ENCODE assay signal across 16 cellular contexts in the genomic region with DNA sequence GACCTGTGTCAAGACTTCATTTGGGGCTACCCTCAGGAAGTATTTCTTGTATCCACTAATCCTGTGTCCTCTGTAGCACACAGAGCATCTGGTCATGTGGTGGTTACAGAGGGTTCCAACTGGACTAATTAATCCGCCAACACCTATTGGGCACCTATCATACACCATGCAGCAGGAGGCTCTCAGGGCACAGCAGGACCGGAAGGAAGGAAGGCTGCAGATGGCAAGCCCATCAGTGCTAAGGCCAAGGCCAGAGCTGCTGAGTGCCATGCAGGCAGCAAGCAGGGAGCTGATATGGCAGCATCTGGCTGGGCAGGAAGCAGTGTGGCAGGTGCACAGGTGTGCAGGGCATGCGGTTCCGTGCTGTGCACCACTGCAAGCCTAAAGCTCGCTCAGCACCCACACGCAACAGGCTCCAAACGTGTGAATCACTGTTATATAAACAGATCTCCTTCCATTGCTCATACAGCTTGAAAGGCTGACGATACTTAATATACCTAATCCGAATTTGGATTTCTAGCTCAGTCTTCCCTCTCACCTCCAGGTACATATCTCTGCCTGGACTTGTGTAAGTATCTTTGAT.
DNase-seq lines count a peak whose midpoint lies in the region; ATAC-seq, FAIRE-seq and TF ChIP-seq lines count a peak whose summit lies in the region.
"Had no signal": no experiment of that assay in that cellular context is flagged by ENCODE, and none has a peak within 500 bp of the region (broad histone marks: within the 10 kb centered on the region; RNA-seq: fewer than 3 reads in every experiment).

No MANE protein-coding gene starts in this region.

- TF ChIP-seq CTCF in heart left ventricle (IDR thresholded peaks at IDR 0.05) (no peak), Panc1 (IDR thresholded peaks at IDR 0.05) (no peak), keratinocyte (optimal IDR thresholded peaks at IDR 0.05 in 1 of 3, IDR thresholded peaks at IDR 0.05 in 1 of 3, conservative IDR thresholded peaks at IDR 0.05 in 1 of 3; ENCODE audit: extremely low read depth in 1 of 3, insufficient read depth in 2 of 3, low read length in 3 of 3) (no peak)

- H3K4me3 ChIP-seq in heart left ventricle (no peak overlapping the region), Panc1 (ENCODE audit: low read depth in 2 of 2, low read length in 2 of 2) (no peak overlapping the region), keratinocyte (ENCODE audit: control insufficient read depth in 2 of 3, extremely low read depth in 1 of 3, insufficient read depth in 2 of 3, low read depth in 1 of 3, low read length in 3 of 3) (peak overlapping the region in 1 of 3 experiments; percentile 8)
- H3K4me3 ChIP-seq: smooth muscle cell had no signal

- no peak overlapping the region for H2AFZ ChIP-seq in keratinocyte (ENCODE audit: control insufficient read depth, low read length)

- intact Hi-C loops in heart left ventricle (cut with DNase I): loop anchor here in 3 of 10 donors (1.0 to 5.0 kb wide), 3 partner anchors 9 to 218 kb away; no protein-coding TSS in a partner anchor
- intact Hi-C loops in left cardiac atrium (cut with DNase I): no loop called here
- intact Hi-C loops in Panc1 (cut with micrococcal nuclease; ENCODE audit: unreplicated experiment): no loop called here

- no peak for FAIRE-seq in keratinocyte (lab: Jason Lieb, UNC)
- FAIRE-seq: D721Med had no signal

- no peak for DNase-seq in heart left ventricle
- DNase-seq in left cardiac atrium: no peak
- peak; percentile 30 for DNase-seq in Panc1 (ENCODE audit: low read depth, low spot score)
- DNase-seq in keratinocyte (ENCODE audit: low read depth, low spot score): peak; percentile 77
- DNase-seq in activated T-cell treated with anti-CD3 and anti-CD28 coated beads, Interleukin-2, amount 50 U/mL, for 48 hours: no peak
- DNase-seq in SKM-1 treated with dmso at 0.1 percent for 144 hours (lab: John Stamatoyannopoulos, UW; ENCODE audit: unreplicated experiment): no peak
- DNase-seq: activated naive CD4-positive, alpha-beta T cell treated with anti-CD3 and anti-CD28 coated beads, Interleukin-2, amount 10 ng/mL, durations not matched to agents 7 days and 5 days; effector CD8-positive, alpha-beta T cell; Kasumi-1; NCI-H1930; WERI-Rb-1 had no signal

- peak overlapping the region in 6 of 12 donors; percentile 24 to 76 (median 54) for H3K27ac ChIP-seq in heart left ventricle
- H3K27ac ChIP-seq in Panc1 (ENCODE audit: low read length): no peak overlapping the region
- H3K27ac ChIP-seq in keratinocyte (ENCODE audit: control insufficient read depth, insufficient read depth, low read length): peak overlapping the region; percentile 64
- H3K27ac ChIP-seq: HL-60, WERI-Rb-1 had no signal

- peak overlapping the region; percentile 20 for H3K9ac ChIP-seq in keratinocyte (ENCODE audit: control insufficient read depth, extremely low read depth, insufficient read depth, low read length)

- H3K4me2 ChIP-seq in keratinocyte (ENCODE audit: control insufficient read depth, extremely low read depth, insufficient read depth, low read depth, low read length): peak overlapping the region; percentile 74
- H3K4me2 ChIP-seq: smooth muscle cell had no signal

- no peaks in the 10 kb centered on the region for H3K36me3 ChIP-seq in heart left ventricle
- no peaks in the 10 kb centered on the region for H3K36me3 ChIP-seq in Panc1 (ENCODE audit: control insufficient read depth, insufficient read depth, low read length)
- H3K36me3 ChIP-seq in keratinocyte (ENCODE audit: control insufficient read depth in 2 of 2, extremely low read depth in 1 of 2, insufficient read depth in 2 of 2, low read length in 2 of 2): no peaks in the 10 kb centered on the region
- H3K36me3 ChIP-seq: WERI-Rb-1 had no signal

- no peak for TF ChIP-seq POLR2A in heart left ventricle (IDR thresholded peaks at IDR 0.05)

- in situ Hi-C loops in Panc1 (cut with HindIII; ENCODE audit: low pct_unique_long_range_greater_than_20kb, low sequenced_read_pairs): no loop called here

- dilution Hi-C loops in keratinocyte (cut with MboI; ENCODE audit: extremely low pct_ligation_motif_present, low sequenced_read_pairs): no loop called here

- no TSS peak for BruUV-seq in Panc1 (replicated peaks; lab: Mats Ljungman, UMichigan)

- H3K4me1 ChIP-seq in heart left ventricle (peaks cover 0 to 27% (median 7%) of the 10 kb centered on the region in 12 donors), Panc1 (ENCODE audit: control insufficient read depth, insufficient read depth, low read length) (peaks cover 10% of the 10 kb centered on the region), keratinocyte (ENCODE audit: control insufficient read depth, extremely low read depth, insufficient read depth, low read length) (peaks cover 47% of the 10 kb centered on the region)

- WGBS in heart left ventricle, 4 donors: 81 to 87% (median 85%) methylated on average over 9 of the region's 9 CpGs

- H3K27me3 ChIP-seq in heart left ventricle (no peaks in the 10 kb centered on the region), Panc1 (ENCODE audit: control insufficient read depth, insufficient read depth, low read length) (no peaks in the 10 kb centered on the region), keratinocyte (ENCODE audit: control insufficient read depth, extremely low read depth, insufficient read depth, low read length) (no peaks in the 10 kb centered on the region)

- CTCF ChIA-PET in Panc1 (lab: Charles Lee): no interaction called here

- POLR2A ChIA-PET in Panc1 (lab: Charles Lee): no interaction called here

- H3K9me3 ChIP-seq in heart left ventricle (no peaks in the 10 kb centered on the region), Panc1 (ENCODE audit: control insufficient read depth, insufficient read depth, low read depth, low read length) (no peaks in the 10 kb centered on the region), keratinocyte (ENCODE audit: control insufficient read depth, low read depth, low read length) (no peaks in the 10 kb centered on the region)

- peaks cover 2% of the 10 kb centered on the region for H3K9me1 ChIP-seq in keratinocyte (ENCODE audit: control insufficient read depth, extremely low read depth, insufficient read depth, low read length)

- ATAC-seq in heart left ventricle: peak; percentile 1 to 21 (median 3)
- ATAC-seq in left cardiac atrium: no peak
- ATAC-seq in Panc1: peak; percentile 72
- no peak for ATAC-seq in HG02870 (IDR thresholded peaks at IDR 0.05; ENCODE audit: unreplicated experiment)
- ATAC-seq in HG03135 (IDR thresholded peaks at IDR 0.05; ENCODE audit: unreplicated experiment): no peak

- H3K79me2 ChIP-seq in keratinocyte (ENCODE audit: control insufficient read depth, insufficient read depth, low read length): no peaks in the 10 kb centered on the region

- no peaks in the 10 kb centered on the region for H4K20me1 ChIP-seq in keratinocyte (ENCODE audit: control insufficient read depth, extremely low read depth, insufficient read depth, low read length)

Comparison
In these comparisons a context has a peak if more than half of its experiments do, and no peak if none do; other contexts are left out.
1. ATAC-seq: peak in heart left ventricle (4 of 4) and Panc1 (single experiment); none in left cardiac atrium (0 of 2), HG02870 (single experiment) and HG03135 (single experiment).
2. DNase-seq: peak in Panc1 (single experiment) and keratinocyte (single experiment); none in heart left ventricle (0 of 5), left cardiac atrium (single experiment), activated T-cell treated with anti-CD3 and anti-CD28 coated beads, Interleukin-2, amount 50 U/mL, for 48 hours (0 of 2) and SKM-1 treated with dmso at 0.1 percent for 144 hours (single experiment).